12 cellular contexts compared by ENCODE assay signal in the genomic region with DNA sequence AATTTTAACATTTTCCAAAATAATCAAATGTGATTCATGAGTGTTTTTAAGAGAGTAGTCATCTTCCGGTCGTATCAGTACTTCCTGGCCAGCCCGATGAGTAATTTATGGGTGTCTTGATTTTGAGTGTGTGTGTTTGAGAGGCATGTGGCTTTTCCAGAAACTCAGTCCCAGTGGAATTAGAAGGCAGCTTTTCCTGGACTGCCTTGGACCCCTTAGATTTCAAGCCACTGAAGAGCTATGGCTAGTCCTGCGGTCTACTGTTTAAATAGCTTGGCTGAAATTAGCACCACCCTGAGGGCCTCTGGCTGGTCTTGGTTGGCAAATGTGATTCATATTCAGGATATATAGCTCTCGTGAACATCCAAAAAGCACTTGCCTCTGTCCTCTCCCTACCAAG. TPM values are rescaled to one million over a fixed set of nuclear protein-coding genes. Genes with fewer than 3 reads are reported as not detected.
A peak's percentile ranks its signal among the peaks of the same experiment; 100 is the strongest.
DNase-seq lines count a peak whose midpoint lies in the region; ATAC-seq, FAIRE-seq and TF ChIP-seq lines count a peak whose summit lies in the region.
"Had no signal": no experiment of that assay in that cellular context is flagged by ENCODE, and none has a peak within 500 bp of the region (broad histone marks: within the 10 kb centered on the region; RNA-seq: fewer than 3 reads in every experiment).

No MANE protein-coding gene starts in this region.

- no peak overlapping the region for H3K9ac ChIP-seq in keratinocyte (ENCODE audit: control insufficient read depth, extremely low read depth, insufficient read depth, low read length)

- peaks cover 66% of the 10 kb centered on the region for H3K36me3 Mint-ChIP-seq in activated T-helper 1 cell treated with anti-CD3 and anti-CD28 coated beads, Interleukin-12 subunit alpha, Interleukin-12 subunit beta, Interleukin-2, Interleukin-4 antibody, amounts not matched to agents 30 ng/mL and 10 ng/mL and 1 ng/mL, durations not matched to agents 14 hours and 24 hours and 36 hours (ENCODE audit: low read depth)

- dilution Hi-C loops in keratinocyte (cut with MboI; ENCODE audit: extremely low pct_ligation_motif_present, low sequenced_read_pairs) = no loop called here

- H3K9me3 ChIP-seq in keratinocyte (ENCODE audit: control insufficient read depth, low read depth, low read length) = no peaks in the 10 kb centered on the region
- no peaks in the 10 kb centered on the region for H3K9me3 ChIP-seq in mucosa of descending colon

- peak overlapping the region; percentile 31 for H2AFZ ChIP-seq in keratinocyte (ENCODE audit: control insufficient read depth, low read length)

- no peaks in the 10 kb centered on the region for H3K4me1 Mint-ChIP-seq in activated T-helper 1 cell treated with anti-CD3 and anti-CD28 coated beads, Interleukin-12 subunit alpha, Interleukin-12 subunit beta, Interleukin-2, Interleukin-4 antibody, amounts not matched to agents 30 ng/mL and 10 ng/mL and 1 ng/mL, durations not matched to agents 14 hours and 24 hours and 36 hours (ENCODE audit: low read depth)
- H3K4me1 Mint-ChIP-seq: CD4-positive, alpha-beta memory T cell had no signal

- H3K4me3 ChIP-seq in keratinocyte (ENCODE audit: control insufficient read depth in 2 of 3, extremely low read depth in 1 of 3, insufficient read depth in 2 of 3, low read depth in 1 of 3, low read length in 3 of 3) = no peak overlapping the region
- H3K4me3 ChIP-seq in mucosa of descending colon = no peak overlapping the region
- H3K4me3 ChIP-seq: skin epidermis had no signal

- no peak overlapping the region for H3K4me3 Mint-ChIP-seq in activated T-helper 1 cell treated with anti-CD3 and anti-CD28 coated beads, Interleukin-12 subunit alpha, Interleukin-12 subunit beta, Interleukin-2, Interleukin-4 antibody, amounts not matched to agents 30 ng/mL and 10 ng/mL and 1 ng/mL, durations not matched to agents 14 hours and 24 hours and 36 hours
- H3K4me3 Mint-ChIP-seq: activated naive CD4-positive, alpha-beta T cell treated with anti-CD3 and anti-CD28 coated beads for 36 hours; CD4-positive, alpha-beta memory T cell had no signal

- H3K4me2 ChIP-seq in keratinocyte (ENCODE audit: control insufficient read depth, extremely low read depth, insufficient read depth, low read depth, low read length) = peak overlapping the region; percentile 37

- intact Hi-C loops in activated T-helper 1 cell treated with anti-CD3 and anti-CD28 coated beads, Interleukin-12 subunit alpha, Interleukin-12 subunit beta, Interleukin-2, Interleukin-4 antibody, amounts not matched to agents 30 ng/mL and 10 ng/mL and 1 ng/mL, durations not matched to agents 14 hours and 24 hours and 36 hours (cut with micrococcal nuclease) = no loop called here
- intact Hi-C loops in mucosa of descending colon (cut with DNase I, micrococcal nuclease) = no loop called here

- H3K27me3 ChIP-seq in keratinocyte (ENCODE audit: control insufficient read depth, extremely low read depth, insufficient read depth, low read length) = no peaks in the 10 kb centered on the region

- H3K36me3 ChIP-seq in keratinocyte (ENCODE audit: control insufficient read depth in 2 of 2, extremely low read depth in 1 of 2, insufficient read depth in 2 of 2, low read length in 2 of 2) (peaks cover 15 to 19% of the 10 kb centered on the region in 2 experiments), mucosa of descending colon (ENCODE audit: low read depth) (peaks cover 8% of the 10 kb centered on the region)

- H3K27me3 Mint-ChIP-seq in activated T-helper 1 cell treated with anti-CD3 and anti-CD28 coated beads, Interleukin-12 subunit alpha, Interleukin-12 subunit beta, Interleukin-2, Interleukin-4 antibody, amounts not matched to agents 30 ng/mL and 10 ng/mL and 1 ng/mL, durations not matched to agents 14 hours and 24 hours and 36 hours (ENCODE audit: insufficient read depth) = no peaks in the 10 kb centered on the region
- H3K27me3 Mint-ChIP-seq: CD4-positive, alpha-beta memory T cell had no signal

- H3K9me1 ChIP-seq in keratinocyte (ENCODE audit: control insufficient read depth, extremely low read depth, insufficient read depth, low read length) = no peaks in the 10 kb centered on the region

- H3K27ac ChIP-seq in keratinocyte (ENCODE audit: control insufficient read depth, insufficient read depth, low read length) = peak overlapping the region; percentile 75

- H3K4me1 ChIP-seq in keratinocyte (ENCODE audit: control insufficient read depth, extremely low read depth, insufficient read depth, low read length) (peaks cover 34% of the 10 kb centered on the region), mucosa of descending colon (ENCODE audit: low read depth) (no peaks in the 10 kb centered on the region)

- no peak overlapping the region for H3K27ac Mint-ChIP-seq in activated T-helper 1 cell treated with anti-CD3 and anti-CD28 coated beads, Interleukin-12 subunit alpha, Interleukin-12 subunit beta, Interleukin-2, Interleukin-4 antibody, amounts not matched to agents 30 ng/mL and 10 ng/mL and 1 ng/mL, durations not matched to agents 14 hours and 24 hours and 36 hours
- H3K27ac Mint-ChIP-seq: activated naive CD4-positive, alpha-beta T cell treated with anti-CD3 and anti-CD28 coated beads for 36 hours; CD4-positive, alpha-beta memory T cell had no signal

- no peaks in the 10 kb centered on the region for H3K79me2 ChIP-seq in keratinocyte (ENCODE audit: control insufficient read depth, insufficient read depth, low read length)

- H4K20me1 ChIP-seq in keratinocyte (ENCODE audit: control insufficient read depth, extremely low read depth, insufficient read depth, low read length) = no peaks in the 10 kb centered on the region

- ATAC-seq in mucosa of descending colon = no peak
- ATAC-seq: Right ventricle myocardium inferior had no signal

- H3K9me3 Mint-ChIP-seq in activated T-helper 1 cell treated with anti-CD3 and anti-CD28 coated beads, Interleukin-12 subunit alpha, Interleukin-12 subunit beta, Interleukin-2, Interleukin-4 antibody, amounts not matched to agents 30 ng/mL and 10 ng/mL and 1 ng/mL, durations not matched to agents 14 hours and 24 hours and 36 hours = peaks cover 7% of the 10 kb centered on the region

- no peak for TF ChIP-seq CTCF in keratinocyte (optimal IDR thresholded peaks at IDR 0.05 in 1 of 3, IDR thresholded peaks at IDR 0.05 in 1 of 3, conservative IDR thresholded peaks at IDR 0.05 in 1 of 3; ENCODE audit: extremely low read depth in 1 of 3, insufficient read depth in 2 of 3, low read length in 3 of 3)
- no peak for TF ChIP-seq CTCF in mucosa of descending colon (IDR thresholded peaks at IDR 0.05)

- peak; percentile 53 for DNase-seq in AG08395 (ENCODE audit: low spot score)
- DNase-seq in HS-27A (ENCODE audit: low read depth) = peak; percentile 73
- peak; percentile 35 for DNase-seq in astrocyte of the hippocampus (ENCODE audit: low read depth, low spot score)
- DNase-seq in keratinocyte (ENCODE audit: low read depth, low spot score) = peak; percentile 56
- DNase-seq in activated T-helper 1 cell treated with anti-CD3 and anti-CD28 coated beads, Interleukin-12 subunit alpha, Interleukin-12 subunit beta, Interleukin-2, Interleukin-4 antibody, amounts not matched to agents 30 ng/mL and 10 ng/mL and 1 ng/mL, durations not matched to agents 14 hours and 24 hours and 36 hours (ENCODE audit: low spot score) = no peak
- DNase-seq in mucosa of descending colon = no peak
- no peak for DNase-seq in GOT3 (lab: John Stamatoyannopoulos, UW)
- no peak for DNase-seq in middle frontal gyrus (ENCODE audit: extremely low spot score, low spot score)
- DNase-seq: activated naive CD4-positive, alpha-beta T cell treated with anti-CD3 and anti-CD28 coated beads for 36 hours; CD4-positive, alpha-beta memory T cell had no signal

- peak; percentile 60 for FAIRE-seq in keratinocyte (lab: Jason Lieb, UNC)

RNA-seq across cellular contexts. Expression of a gene that starts 59.4 kb away (rescaled TPM):
- polyA plus RNA-seq in keratinocyte = 20.3 to 27.1 TPM (median 23.2 TPM) in 3 replicates
- polyA plus RNA-seq in keratinocyte (2011; ENCODE audit: low read depth) = 56.1 TPM
- polyA plus RNA-seq in keratinocyte (2011; cell fraction: cytosol; rRNA removed) = 13.8 and 15.1 TPM in 2 replicates
- 29.1 and 39.4 TPM in 2 replicates for polyA plus RNA-seq in keratinocyte (2011; cell fraction: nucleus; rRNA removed)
- polyA plus RNA-seq in keratinocyte (2012; ENCODE audit: low replicate concordance) = 21.7 and 83.6 TPM in 2 replicates
- polyA minus RNA-seq in keratinocyte = 27.5 to 58.4 TPM (median 58.2 TPM) in 3 replicates
- polyA minus RNA-seq in keratinocyte (2011; cell fraction: cytosol; rRNA and poly(A)+ RNA removed) = 28.2 TPM
- polyA minus RNA-seq in keratinocyte (2011; cell fraction: nucleus; rRNA and poly(A)+ RNA removed) = 38.4 and 46.2 TPM in 2 replicates
- 92.2 and 94.5 TPM in 2 replicates for total RNA-seq in activated T-helper 1 cell treated with anti-CD3 and anti-CD28 coated beads, Interleukin-12 subunit alpha, Interleukin-12 subunit beta, Interleukin-2, Interleukin-4 antibody, amounts not matched to agents 30 ng/mL and 10 ng/mL and 1 ng/mL, durations not matched to agents 14 hours and 24 hours and 36 hours
- 100 to 1,000 TPM; 181 to 317 (median 281) TPM for total RNA-seq in mucosa of descending colon

Comparison
In these comparisons a context has a peak if more than half of its experiments do, and no peak if none do; other contexts are left out.
1. DNase-seq: peak in AG08395 (single experiment), HS-27A (single experiment), astrocyte of the hippocampus (single experiment) and keratinocyte (single experiment); none in activated T-helper 1 cell treated with anti-CD3 and anti-CD28 coated beads, Interleukin-12 subunit alpha, Interleukin-12 subunit beta, Interleukin-2, Interleukin-4 antibody, amounts not matched to agents 30 ng/mL and 10 ng/mL and 1 ng/mL, durations not matched to agents 14 hours and 24 hours and 36 hours (single experiment), mucosa of descending colon (0 of 3), GOT3 (single experiment) and middle frontal gyrus (single experiment).